16 cellular contexts compared by ENCODE assay signal in genomic region chr14:31834616-31835015, GRCh38.
DNase-seq lines count a peak whose midpoint lies in the region; ATAC-seq, FAIRE-seq and TF ChIP-seq lines count a peak whose summit lies in the region.
"Had no signal": no experiment of that assay in that cellular context is flagged by ENCODE, and none has a peak within 500 bp of the region (broad histone marks: within the 10 kb centered on the region; RNA-seq: fewer than 3 reads in every experiment).

No MANE protein-coding gene starts in this region.

- BruUV-seq in GM12878 (replicated peaks; lab: Mats Ljungman, UMichigan) = TSS peak; percentile 38

- H3K27me3 ChIP-seq in GM12878 (replicated peaks in 1 of 2; ENCODE audit: control insufficient read depth in 2 of 2, insufficient read depth in 2 of 2, low read length in 1 of 2) (no peaks in the 10 kb centered on the region), adrenal gland (no peaks in the 10 kb centered on the region)
- H3K27me3 ChIP-seq: spleen, stomach had no signal

- no peaks in the 10 kb centered on the region for H4K20me1 ChIP-seq in GM12878 (ENCODE audit: control insufficient read depth, insufficient read depth)

- SMC1A ChIA-PET in GM12878 (lab: Charles Lee; ENCODE audit: uncharacterized antibody, unreplicated experiment) = no interaction called here

- peak; percentile 28 for DNase-seq in DMS153 treated with DMSO at 0.1 percent for 48 hours (lab: John Stamatoyannopoulos, UW; ENCODE audit: unreplicated experiment)
- peak; percentile 92 for DNase-seq in NCI-H2029 (lab: John Stamatoyannopoulos, UW)
- DNase-seq in GM12878 (ENCODE audit: low read depth, low spot score) = no peak
- peak; percentile 19 for DNase-seq in kidney tubule cell (ENCODE audit: low spot score)
- DNase-seq in adrenal gland = no peak
- no peak for DNase-seq in NCI-H146 treated with DMSO at 0.1 percent for 48 hours (lab: John Stamatoyannopoulos, UW; ENCODE audit: unreplicated experiment)
- no peak for DNase-seq in AG08396 (ENCODE audit: low spot score)
- no peak for DNase-seq in lower leg skin (ENCODE audit: low spot score in 2 of 2)
- DNase-seq: activated CD8-positive, alpha-beta T cell treated with anti-CD3 and anti-CD28 coated beads for 36 hours; aorta; effector CD8-positive, alpha-beta T cell; H7; NCI-H2171 treated with DMSO at 0.1 percent for 48 hours; spleen; stomach had no signal

- no peaks in the 10 kb centered on the region for H3K4me1 ChIP-seq in GM12878 (ENCODE audit: control insufficient read depth, insufficient read depth, low read length)
- H3K4me1 ChIP-seq in adrenal gland (replicated peaks in 1 of 2) = no peaks in the 10 kb centered on the region
- H3K4me1 ChIP-seq: stomach had no signal

- no peak for ATAC-seq in GM12878
- ATAC-seq: activated CD8-positive, alpha-beta T cell treated with anti-CD3 and anti-CD28 coated beads for 36 hours; SK-N-SH treated with all-trans-retinoic acid at 6 μM for 48 hours had no signal

- no peak for TF ChIP-seq POLR2A in GM12878 (IDR thresholded peaks at IDR 0.05; ENCODE audit: low read depth, low read length)
- no peak for TF ChIP-seq POLR2A in adrenal gland (IDR thresholded peaks at IDR 0.05)
- no peak for TF ChIP-seq POLR2A in lower leg skin (IDR thresholded peaks at IDR 0.05)

- in situ Hi-C loops in GM12878 (cut with MboI) = no loop called here

- RAD21 ChIA-PET in GM12878 (lab: Charles Lee; ENCODE audit: unreplicated experiment) = no interaction called here

- H3K4me2 ChIP-seq in GM12878 (ENCODE audit: control insufficient read depth, insufficient read depth) = no peak overlapping the region

- no peaks in the 10 kb centered on the region for H3K36me3 ChIP-seq in GM12878 (ENCODE audit: control insufficient read depth in 2 of 2, insufficient read depth in 2 of 2, low read length in 1 of 2)
- H3K36me3 ChIP-seq in adrenal gland (replicated peaks in 1 of 2) = no peaks in the 10 kb centered on the region
- H3K36me3 ChIP-seq: spleen had no signal

- no peak for TF ChIP-seq RAD21 in GM12878 (IDR thresholded peaks at IDR 0.05; ENCODE audit: insufficient read depth, low read depth, low read length)

- no peak for TF ChIP-seq CTCF in GM12878 (IDR thresholded peaks at IDR 0.05 in 2 of 3, conservative IDR thresholded peaks at IDR 0.05 in 1 of 3; ENCODE audit: control insufficient read depth in 2 of 3, extremely low read depth in 1 of 3, insufficient read depth in 1 of 3, low read depth in 3 of 3, low read length in 3 of 3)
- TF ChIP-seq CTCF in adrenal gland (IDR thresholded peaks at IDR 0.05) = no peak
- no peak for TF ChIP-seq CTCF in lower leg skin (IDR thresholded peaks at IDR 0.05)

- H3K4me3 ChIP-seq in GM12878 (no peak overlapping the region), adrenal gland (no peak overlapping the region), lower leg skin (ENCODE audit: low read depth, poor library complexity, severe bottlenecking) (no peak overlapping the region)
- H3K4me3 ChIP-seq: spleen, stomach had no signal

- no peak overlapping the region for H2AFZ ChIP-seq in GM12878 (ENCODE audit: control insufficient read depth, low read depth, low read length)

- H3K27ac ChIP-seq in GM12878 (ENCODE audit: control insufficient read depth, insufficient read depth) (no peak overlapping the region), adrenal gland (no peak overlapping the region)
- H3K27ac ChIP-seq: spleen, stomach had no signal

- no peak for FAIRE-seq in GM12878 (lab: Jason Lieb, UNC)

- intact Hi-C loops in GM12878 (cut with micrococcal nuclease; ENCODE audit: unreplicated experiment) = no loop called here
- intact Hi-C loops in adrenal gland (cut with DNase I) = no loop called here
- intact Hi-C loops in lower leg skin (cut with DNase I; ENCODE audit: low total_unique reads) = no loop called here

- no peaks in the 10 kb centered on the region for H3K9me3 ChIP-seq in GM12878 (replicated peaks; ENCODE audit: control insufficient read depth, insufficient read depth, low read length)
- no peaks in the 10 kb centered on the region for H3K9me3 ChIP-seq in adrenal gland (replicated peaks in 1 of 3)
- H3K9me3 ChIP-seq: spleen, stomach had no signal

- H3K79me2 ChIP-seq in GM12878 (ENCODE audit: control insufficient read depth, insufficient read depth, low read length) = no peaks in the 10 kb centered on the region

- 88% methylated on average over 1 of the region's 1 CpG for WGBS in GM12878 (ENCODE audit: insufficient coverage, insufficient replicate concordance, low lambda C conversion rate, missing lambda C conversion rate)
- WGBS in adrenal gland, 4 donors = 58 to 75% (median 62%) methylated on average over 1 of the region's 1 CpG
- 48 to 64% methylated on average over 1 of the region's 1 CpG for WGBS in lower leg skin, 2 donors

- CTCF ChIA-PET in GM12878 (lab: Yijun Ruan, JAX) = no interaction called here

- H3K9ac ChIP-seq in GM12878 (ENCODE audit: control insufficient read depth, insufficient read depth, low read length) = no peak overlapping the region

- POLR2A ChIA-PET in GM12878 (lab: Charles Lee) = no interaction called here

- no peak for TF ChIP-seq EP300 in GM12878 (IDR thresholded peaks at IDR 0.05; ENCODE audit: borderline replicate concordance in 1 of 2, control insufficient read depth in 1 of 2, low read depth in 2 of 2, low read length in 2 of 2)

TF ChIP-seq in GM12878, 131 proteins besides CTCF, POLR2A, EP300 and RAD21:
- no peak for TF ChIP-seq BMI1 (IDR thresholded peaks at IDR 0.05; ENCODE audit: borderline replicate concordance)
- TF ChIP-seq E2F4 (IDR thresholded peaks at IDR 0.05; ENCODE audit: low read depth, low read length) = no peak
- no peak for TF ChIP-seq NBN (IDR thresholded peaks at IDR 0.05)
- no peak for TF ChIP-seq USF2 (IDR thresholded peaks at IDR 0.05; ENCODE audit: borderline replicate concordance, low read depth, low read length)
TF ChIP-seq in GM12878: peak in this region for 0.

Comparison
In these comparisons a context has a peak if more than half of its experiments do, and no peak if none do; other contexts are left out.
1. DNase-seq: peak in DMS153 treated with DMSO at 0.1 percent for 48 hours (single experiment), NCI-H2029 (single experiment) and kidney tubule cell (single experiment); none in GM12878 (single experiment), adrenal gland (0 of 7), NCI-H146 treated with DMSO at 0.1 percent for 48 hours (single experiment), AG08396 (single experiment) and lower leg skin (0 of 2).